7 cellular contexts compared by ENCODE assay signal in the genomic region with DNA sequence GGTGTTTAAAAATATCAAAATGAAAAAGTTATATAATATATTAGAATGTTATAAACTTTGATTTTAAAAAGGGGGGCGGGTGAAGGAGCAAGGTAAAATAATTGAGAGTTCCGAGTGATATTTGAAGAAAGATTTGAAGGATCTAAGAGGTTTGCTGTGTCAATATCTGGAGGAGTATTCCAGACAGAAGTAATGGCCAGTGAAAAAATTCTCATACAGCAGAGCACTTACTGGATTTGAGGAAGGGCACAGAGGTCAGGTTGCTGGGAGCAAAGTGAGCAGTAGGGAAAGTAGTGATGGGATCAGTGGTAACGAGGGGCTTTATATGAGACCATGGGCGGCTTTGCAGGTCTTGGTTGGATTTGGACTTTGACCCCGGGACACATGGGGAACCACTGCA.
"Had no signal": no experiment of that assay in that cellular context is flagged by ENCODE, and none has a peak within 500 bp of the region (broad histone marks: within the 10 kb centered on the region; RNA-seq: fewer than 3 reads in every experiment).

No MANE protein-coding gene starts in this region.

- DNase-seq: GM23248, H7, HCEC 1CT, IMR-90, KBM-7 had no signal

- H3K4me3 ChIP-seq: GM23248 had no signal

- FAIRE-seq: HTR-8/SVneo had no signal

- H3K27ac ChIP-seq: GM23248, KMS-11 had no signal

- H3K4me2 ChIP-seq: KMS-11 had no signal

- H2AFZ ChIP-seq: GM23248 had no signal

- H3K9ac ChIP-seq: GM23248, KMS-11 had no signal
